In genomic region chr3:142931222-142931621, GRCh38 we compare ENCODE assay signal across 9 cellular contexts. TPM values are rescaled to one million over a fixed set of nuclear protein-coding genes. Genes with fewer than 3 reads are reported as not detected.
DNase-seq lines count a peak whose midpoint lies in the region; ATAC-seq and TF ChIP-seq lines count a peak whose summit lies in the region.
"Had no signal": no experiment of that assay in that cellular context is flagged by ENCODE, and none has a peak within 500 bp of the region (broad histone marks: within the 10 kb centered on the region; RNA-seq: fewer than 3 reads in every experiment).

No MANE protein-coding gene starts in this region.

- DNase-seq in activated effector memory CD4-positive, alpha-beta T cell treated with anti-CD3 and anti-CD28 coated beads, Interleukin-2, amount 50 U/mL, for 16 hours: peak; percentile 74
- no peak for DNase-seq in activated effector memory CD4-positive, alpha-beta T cell treated with Interleukin-2 at 50 U/mL for 16 hours
- DNase-seq in WERI-Rb-1 (peak; percentile 61), NCI-H128 (lab: John Stamatoyannopoulos, UW; ENCODE audit: unreplicated experiment) (no peak), mesenteric fat pad (ENCODE audit: low spot score) (no peak)
- peak; percentile 15 for DNase-seq in stimulated activated naive CD8-positive, alpha-beta T cell treated with anti-CD3 and anti-CD28 coated beads, Interleukin-15, Interleukin-2, amounts not matched to agents 100 U/mL and 50 U/mL, for 24 hours
- DNase-seq: effector CD8-positive, alpha-beta T cell had no signal

- H3K36me3 ChIP-seq in WERI-Rb-1: no peaks in the 10 kb centered on the region

- TF ChIP-seq CTCF in WERI-Rb-1 (IDR thresholded peaks at IDR 0.05; ENCODE audit: low read depth, low read length): peak; percentile 64

- H3K4me3 ChIP-seq in WERI-Rb-1 (ENCODE audit: low read depth, low read length): no peak overlapping the region

- H3K27me3 ChIP-seq in WERI-Rb-1 (ENCODE audit: insufficient read depth, low read depth, severe bottlenecking): no peaks in the 10 kb centered on the region

- H3K27ac ChIP-seq in WERI-Rb-1: no peak overlapping the region

- ATAC-seq in HG03066 (IDR thresholded peaks at IDR 0.05; ENCODE audit: low read depth, unreplicated experiment) (peak; percentile 92), GM21367 (IDR thresholded peaks at IDR 0.05; ENCODE audit: unreplicated experiment) (no peak)
- ATAC-seq in stimulated activated naive CD8-positive, alpha-beta T cell treated with anti-CD3 and anti-CD28 coated beads, Interleukin-15, Interleukin-2, amounts not matched to agents 100 U/mL and 50 U/mL, for 24 hours: peak; percentile 42

- H3K9me3 ChIP-seq in WERI-Rb-1 (ENCODE audit: severe bottlenecking): no peaks in the 10 kb centered on the region

RNA-seq across cellular contexts. Expression of gene PAQR9, which starts 32.3 kb away (rescaled TPM):
- not detected for total RNA-seq in mesenteric fat pad

RNA-seq across cellular contexts. Expression of gene PCOLCE2, which starts 42.3 kb away (rescaled TPM):
- total RNA-seq in mesenteric fat pad: 255 TPM

Comparison
In these comparisons a context has a peak if more than half of its experiments do, and no peak if none do; other contexts are left out.
1. DNase-seq: peak in activated effector memory CD4-positive, alpha-beta T cell treated with anti-CD3 and anti-CD28 coated beads, Interleukin-2, amount 50 U/mL, for 16 hours (single experiment), WERI-Rb-1 (single experiment) and stimulated activated naive CD8-positive, alpha-beta T cell treated with anti-CD3 and anti-CD28 coated beads, Interleukin-15, Interleukin-2, amounts not matched to agents 100 U/mL and 50 U/mL, for 24 hours (single experiment); none in activated effector memory CD4-positive, alpha-beta T cell treated with Interleukin-2 at 50 U/mL for 16 hours (single experiment), NCI-H128 (single experiment) and mesenteric fat pad (single experiment).